18 cellular contexts compared by ENCODE assay signal in the genomic region with DNA sequence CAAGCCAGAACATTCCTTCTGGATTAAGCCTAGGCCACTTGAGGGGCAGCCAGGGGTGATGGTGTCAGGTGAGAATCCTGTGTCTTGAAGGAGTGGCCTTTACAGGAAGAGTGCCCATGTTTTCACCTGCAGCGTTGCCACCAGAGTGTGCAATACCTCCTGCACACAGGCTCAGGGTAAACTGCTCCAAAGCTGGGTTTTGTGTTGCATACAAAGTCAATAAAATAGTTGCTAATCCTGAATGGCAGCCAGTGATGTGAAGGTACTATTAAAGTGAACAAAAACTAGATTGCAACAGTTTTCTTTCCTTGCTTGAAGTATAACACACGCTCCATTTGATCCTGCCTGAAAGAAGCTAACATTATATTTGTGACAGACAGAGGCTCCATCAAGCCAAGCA.
A peak's percentile ranks its signal among the peaks of the same experiment; 100 is the strongest.
DNase-seq lines count a peak whose midpoint lies in the region; ATAC-seq and TF ChIP-seq lines count a peak whose summit lies in the region.
"Had no signal": no experiment of that assay in that cellular context is flagged by ENCODE, and none has a peak within 500 bp of the region (broad histone marks: within the 10 kb centered on the region; RNA-seq: fewer than 3 reads in every experiment).

No MANE protein-coding gene starts in this region.

- no peak overlapping the region for H3K4me3 ChIP-seq in epithelial cell of esophagus (ENCODE audit: low read length)
- no peak overlapping the region for H3K4me3 ChIP-seq in prostate gland

- no peaks in the 10 kb centered on the region for H3K9me3 ChIP-seq in prostate gland

- no peaks in the 10 kb centered on the region for H3K36me3 ChIP-seq in prostate gland

- H3K27me3 Mint-ChIP-seq in activated CD8-positive, alpha-beta T cell treated with anti-CD3 and anti-CD28 coated beads, Interleukin-2, amount 10 ng/mL, durations not matched to agents 7 days and 5 days (ENCODE audit: low read depth) = peaks cover 2% of the 10 kb centered on the region

- intact Hi-C loops in prostate gland (cut with DNase I) = no loop called here

- H3K4me1 ChIP-seq in prostate gland (replicated peaks) = no peaks in the 10 kb centered on the region

- H3K27ac ChIP-seq in prostate gland = no peak overlapping the region
- H3K27ac ChIP-seq: HL-60, KMS-11 had no signal

- no peak overlapping the region for H3K27ac Mint-ChIP-seq in activated CD8-positive, alpha-beta T cell treated with anti-CD3 and anti-CD28 coated beads, Interleukin-2, amount 10 ng/mL, durations not matched to agents 7 days and 5 days

- POLR2A ChIA-PET in activated CD8-positive, alpha-beta T cell treated with anti-CD3 and anti-CD28 coated beads, Interleukin-2, amount 10 ng/mL, durations not matched to agents 7 days and 5 days (lab: Charles Lee) = no interaction called here

- H3K27me3 ChIP-seq in prostate gland (replicated peaks; ENCODE audit: insufficient read depth) = no peaks in the 10 kb centered on the region

- no peak for TF ChIP-seq POLR2A in prostate gland (IDR thresholded peaks at IDR 0.05)

- H3K4me1 Mint-ChIP-seq in activated CD8-positive, alpha-beta T cell treated with anti-CD3 and anti-CD28 coated beads, Interleukin-2, amount 10 ng/mL, durations not matched to agents 7 days and 5 days (ENCODE audit: low read depth) = peaks cover 23% of the 10 kb centered on the region

- no peaks in the 10 kb centered on the region for H3K36me3 Mint-ChIP-seq in activated CD8-positive, alpha-beta T cell treated with anti-CD3 and anti-CD28 coated beads, Interleukin-2, amount 10 ng/mL, durations not matched to agents 7 days and 5 days (ENCODE audit: low read depth)

- 40% methylated on average over 2 of the region's 2 CpGs for WGBS in prostate gland

- DNase-seq in DMS79 treated with DMSO at 0.1 percent for 48 hours (lab: John Stamatoyannopoulos, UW) (peak; percentile 12), DMS79 (lab: John Stamatoyannopoulos, UW) (no peak), epithelial cell of esophagus (ENCODE audit: low read depth) (peak; percentile 24), prostate gland (ENCODE audit: low spot score) (peak; percentile 51), NOMO-1 (lab: John Stamatoyannopoulos, UW; ENCODE audit: unreplicated experiment in 2 of 2) (no peak)
- DNase-seq in activated CD8-positive, alpha-beta T cell treated with anti-CD3 and anti-CD28 coated beads, Interleukin-2, amount 10 ng/mL, durations not matched to agents 7 days and 5 days = no peak
- DNase-seq: 8988T, GF-D8, H7, NCI-H1048, NCI-H1436, NCI-H2029, NCI-H524, SHP77 had no signal

- ATAC-seq in GM19455 (IDR thresholded peaks at IDR 0.05; ENCODE audit: unreplicated experiment) = no peak
- ATAC-seq in activated CD8-positive, alpha-beta T cell treated with anti-CD3 and anti-CD28 coated beads, Interleukin-2, amount 10 ng/mL, durations not matched to agents 7 days and 5 days = no peak

- CTCF ChIA-PET in activated CD8-positive, alpha-beta T cell treated with anti-CD3 and anti-CD28 coated beads, Interleukin-2, amount 10 ng/mL, durations not matched to agents 7 days and 5 days (lab: Charles Lee) = interaction anchor here (1.1 to 6.0 kb wide), 2 partner anchors 57 to 61 kb away, joined by 4 to 32 read pairs; no protein-coding TSS in a partner anchor

- no peak overlapping the region for H3K4me3 Mint-ChIP-seq in activated CD8-positive, alpha-beta T cell treated with anti-CD3 and anti-CD28 coated beads, Interleukin-2, amount 10 ng/mL, durations not matched to agents 7 days and 5 days

- TF ChIP-seq CTCF in LNCAP (IDR thresholded peaks at IDR 0.05) (peak; percentile 22; the same call in 1 of the 2 replicates), epithelial cell of esophagus (IDR thresholded peaks at IDR 0.05; ENCODE audit: insufficient read depth, low read depth, low read length, missing control alignments) (peak; percentile 37), prostate gland (IDR thresholded peaks at IDR 0.05) (peak in 2 of 4 experiments; percentile 33 to 35)

- no peaks in the 10 kb centered on the region for H3K9me3 Mint-ChIP-seq in activated CD8-positive, alpha-beta T cell treated with anti-CD3 and anti-CD28 coated beads, Interleukin-2, amount 10 ng/mL, durations not matched to agents 7 days and 5 days (ENCODE audit: insufficient read depth)

Comparison
In these comparisons a context has a peak if more than half of its experiments do, and no peak if none do; other contexts are left out.
1. DNase-seq: peak in DMS79 treated with DMSO at 0.1 percent for 48 hours (single experiment), epithelial cell of esophagus (single experiment) and prostate gland (single experiment); none in DMS79 (single experiment), NOMO-1 (0 of 2) and activated CD8-positive, alpha-beta T cell treated with anti-CD3 and anti-CD28 coated beads, Interleukin-2, amount 10 ng/mL, durations not matched to agents 7 days and 5 days (single experiment).